ENCODE assay signal across 18 cellular contexts in genomic region chr1:178500091-178500770, GRCh38. TPM values are rescaled to one million over a fixed set of nuclear protein-coding genes. Genes with fewer than 3 reads are reported as not detected.
DNase-seq lines count a peak whose midpoint lies in the region; ATAC-seq and TF ChIP-seq lines count a peak whose summit lies in the region.
"Had no signal": no experiment of that assay in that cellular context is flagged by ENCODE, and none has a peak within 500 bp of the region (broad histone marks: within the 10 kb centered on the region; RNA-seq: fewer than 3 reads in every experiment).

No MANE protein-coding gene starts in this region.

- H3K27me3 ChIP-seq in SK-N-SH (ENCODE audit: insufficient read depth) = no peaks in the 10 kb centered on the region
- no peaks in the 10 kb centered on the region for H3K27me3 ChIP-seq in hepatocyte
- no peaks in the 10 kb centered on the region for H3K27me3 ChIP-seq in smooth muscle cell (ENCODE audit: low read depth)
- H3K27me3 ChIP-seq in foreskin keratinocyte = no peaks in the 10 kb centered on the region
- H3K27me3 ChIP-seq: body of pancreas, esophagus muscularis mucosa had no signal

- no peak overlapping the region for H3K4me2 ChIP-seq in SK-N-SH
- H3K4me2 ChIP-seq in hepatocyte = no peak overlapping the region
- H3K4me2 ChIP-seq in smooth muscle cell = no peak overlapping the region
- H3K4me2 ChIP-seq: KMS-11 had no signal

- H3K9me2 ChIP-seq in SK-N-SH (no peaks in the 10 kb centered on the region), hepatocyte (replicated peaks; ENCODE audit: insufficient read depth) (no peaks in the 10 kb centered on the region)

- ATAC-seq in foreskin keratinocyte = no peak
- no peak for ATAC-seq in HG02678 (IDR thresholded peaks at IDR 0.05; ENCODE audit: unreplicated experiment)
- ATAC-seq: body of pancreas had no signal

- no peak for TF ChIP-seq EP300 in SK-N-SH (IDR thresholded peaks at IDR 0.05; ENCODE audit: borderline replicate concordance in 1 of 2, low read depth in 1 of 2, low read length in 1 of 2)

- CTCF ChIA-PET in SK-N-SH (lab: Yijun Ruan, JAX) = interaction anchor here (0.9 to 3.6 kb wide), 18 partner anchors 10 to 207 kb away, joined by 3 to 24 read pairs (median 13); no protein-coding TSS in a partner anchor

- WGBS in SK-N-SH (ENCODE audit: low lambda C conversion rate) = 92% methylated on average over 11 of the region's 11 CpGs
- 85% methylated on average over 11 of the region's 11 CpGs for WGBS in hepatocyte (ENCODE audit: low lambda C conversion rate, missing lambda C conversion rate)
- WGBS in smooth muscle cell (ENCODE audit: low lambda C conversion rate) = 86% methylated on average over 11 of the region's 11 CpGs

- H2AFZ ChIP-seq in SK-N-SH (ENCODE audit: low read depth) (no peak overlapping the region), hepatocyte (no peak overlapping the region), smooth muscle cell (ENCODE audit: low read depth) (no peak overlapping the region)
- H2AFZ ChIP-seq: parathyroid adenoma had no signal

- H3K4me1 ChIP-seq in SK-N-SH (ENCODE audit: control insufficient read depth in 1 of 2, insufficient read depth in 2 of 2, low read depth in 1 of 2, low read length in 1 of 2) (no peaks in the 10 kb centered on the region), hepatocyte (ENCODE audit: insufficient read depth) (no peaks in the 10 kb centered on the region), smooth muscle cell (ENCODE audit: low read depth) (no peaks in the 10 kb centered on the region), foreskin keratinocyte (no peaks in the 10 kb centered on the region)
- H3K4me1 ChIP-seq: body of pancreas, esophagus muscularis mucosa, parathyroid adenoma had no signal

- no peak for TF ChIP-seq RAD21 in SK-N-SH (IDR thresholded peaks at IDR 0.05; ENCODE audit: low read length)

- H3K79me2 ChIP-seq in SK-N-SH (ENCODE audit: insufficient read depth) (no peaks in the 10 kb centered on the region), hepatocyte (no peaks in the 10 kb centered on the region), smooth muscle cell (ENCODE audit: low read depth) (no peaks in the 10 kb centered on the region)
- H3K79me2 ChIP-seq: parathyroid adenoma had no signal

- H3K4me3 ChIP-seq in SK-N-SH (ENCODE audit: low read depth in 2 of 2, low read length in 1 of 2) (no peak overlapping the region), hepatocyte (no peak overlapping the region), smooth muscle cell (no peak overlapping the region)
- H3K4me3 ChIP-seq: body of pancreas, esophagus muscularis mucosa had no signal

- H3K9me3 ChIP-seq in SK-N-SH (no peaks in the 10 kb centered on the region), hepatocyte (ENCODE audit: low read depth) (no peaks in the 10 kb centered on the region), smooth muscle cell (replicated peaks; ENCODE audit: low read depth) (no peaks in the 10 kb centered on the region)
- H3K9me3 ChIP-seq: body of pancreas, esophagus muscularis mucosa had no signal

- no peak overlapping the region for H3K9ac ChIP-seq in SK-N-SH
- H3K9ac ChIP-seq in smooth muscle cell (ENCODE audit: low read depth) = no peak overlapping the region
- H3K9ac ChIP-seq: KMS-11, parathyroid adenoma had no signal

- H3F3A ChIP-seq in SK-N-SH (replicated peaks; ENCODE audit: insufficient read depth) = no peaks in the 10 kb centered on the region
- H3F3A ChIP-seq in smooth muscle cell (ENCODE audit: low read depth) = no peaks in the 10 kb centered on the region

- H3K36me3 ChIP-seq in SK-N-SH (replicated peaks in 1 of 2; ENCODE audit: control insufficient read depth in 1 of 2, insufficient read depth in 2 of 2, low read length in 1 of 2) = no peaks in the 10 kb centered on the region
- no peaks in the 10 kb centered on the region for H3K36me3 ChIP-seq in hepatocyte (replicated peaks; ENCODE audit: insufficient read depth, low read depth)
- H3K36me3 ChIP-seq in smooth muscle cell (ENCODE audit: low read depth) = no peaks in the 10 kb centered on the region
- H3K36me3 ChIP-seq: esophagus muscularis mucosa had no signal

- TF ChIP-seq CTCF in SK-N-SH (IDR thresholded peaks at IDR 0.05) (peak; percentile 36; the same call in 1 of the 2 replicates), hepatocyte (IDR thresholded peaks at IDR 0.05; ENCODE audit: poor library complexity) (peak; percentile 11), smooth muscle cell (IDR thresholded peaks at IDR 0.05; ENCODE audit: borderline replicate concordance, insufficient read depth, poor library complexity, severe bottlenecking) (peak; percentile 13), foreskin keratinocyte (conservative IDR thresholded peaks at IDR 0.05) (no peak)

- H3K27ac ChIP-seq in SK-N-SH (ENCODE audit: low read depth in 2 of 2, low read length in 1 of 2) = no peak overlapping the region
- no peak overlapping the region for H3K27ac ChIP-seq in hepatocyte
- H3K27ac ChIP-seq in smooth muscle cell (ENCODE audit: low read depth) = no peak overlapping the region
- no peak overlapping the region for H3K27ac ChIP-seq in foreskin keratinocyte
- H3K27ac ChIP-seq: body of pancreas, esophagus muscularis mucosa, KMS-11, parathyroid adenoma had no signal

- H4K20me1 ChIP-seq in SK-N-SH (ENCODE audit: insufficient read depth) (no peaks in the 10 kb centered on the region), hepatocyte (ENCODE audit: insufficient read depth, poor library complexity, severe bottlenecking) (no peaks in the 10 kb centered on the region), smooth muscle cell (ENCODE audit: low read depth) (no peaks in the 10 kb centered on the region)

- DNase-seq in NCI-H82 (lab: John Stamatoyannopoulos, UW) (peak; percentile 22), NCI-H82 treated with DMSO at 0.1 percent for 48 hours (lab: John Stamatoyannopoulos, UW; ENCODE audit: unreplicated experiment) (no peak), SK-N-SH (no peak), hepatocyte (ENCODE audit: low spot score) (no peak), smooth muscle cell (lab: John Stamatoyannopoulos, UW; ENCODE audit: unreplicated experiment) (no peak), foreskin keratinocyte (no peak)
- DNase-seq in stimulated activated CD4-positive, alpha-beta T cell treated with anti-CD3 and anti-CD28 coated beads, Interleukin-4, amount 100 ng/mL, for 1 hour = no peak
- DNase-seq: activated T-cell treated with anti-CD3 and anti-CD28 coated beads, Interleukin-2, amount 50 U/mL, for 24 hours; body of pancreas; GDM1; GOT3; kidney; NCI-H2227 treated with DMSO at 0.1 percent for 48 hours; RPMI8226 had no signal

- POLR2A ChIA-PET in SK-N-SH (lab: Yijun Ruan, JAX) = no interaction called here

TF ChIP-seq in SK-N-SH, 30 proteins besides CTCF, POLR2A, EP300 and RAD21:
- TF ChIP-seq MXI1 (IDR thresholded peaks at IDR 0.05; ENCODE audit: low read depth, low read length) (no peak), TAF1 (IDR thresholded peaks at IDR 0.05; ENCODE audit: borderline replicate concordance, low read depth, low read length) (no peak), YY1 (IDR thresholded peaks at IDR 0.05; ENCODE audit: low read depth) (no peak), SIN3A (IDR thresholded peaks at IDR 0.05; ENCODE audit: borderline replicate concordance, low read depth, low read length) (no peak)
- TF ChIP-seq, protein P1, sequence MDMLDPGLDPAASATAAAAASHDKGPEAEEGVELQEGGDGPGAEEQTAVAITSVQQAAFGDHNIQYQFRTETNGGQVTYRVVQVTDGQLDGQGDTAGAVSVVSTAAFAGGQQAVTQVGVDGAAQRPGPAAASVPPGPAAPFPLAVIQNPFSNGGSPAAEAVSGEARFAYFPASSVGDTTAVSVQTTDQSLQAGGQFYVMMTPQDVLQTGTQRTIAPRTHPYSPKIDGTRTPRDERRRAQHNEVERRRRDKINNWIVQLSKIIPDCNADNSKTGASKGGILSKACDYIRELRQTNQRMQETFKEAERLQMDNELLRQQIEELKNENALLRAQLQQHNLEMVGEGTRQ (IDR thresholded peaks at IDR 0.05; ENCODE audit: borderline replicate concordance, low read depth, low read length) = no peak

RNA-seq across cellular contexts. Expression of gene CLEC20A, which starts 3.5 kb away (rescaled TPM):
- not detected in 2 replicates for polyA plus RNA-seq in SK-N-SH (2012; rRNA removed)
- polyA plus RNA-seq in SK-N-SH (2012; cell fraction: cytosol; rRNA removed) = not detected in 2 replicates
- not detected in 2 replicates for polyA plus RNA-seq in SK-N-SH (2012; cell fraction: nucleus; rRNA removed)
- total RNA-seq in hepatocyte = not detected in 2 replicates
- polyA plus RNA-seq in hepatocyte = not detected in 2 replicates
- total RNA-seq in smooth muscle cell = not detected in 2 replicates
- 0.14 TPM in 1 of 2 replicates, not detected in the other for polyA plus RNA-seq in smooth muscle cell
- total RNA-seq in foreskin keratinocyte = not detected in 2 replicates
- not detected in 2 replicates for polyA plus RNA-seq in foreskin keratinocyte
- total RNA-seq: body of pancreas, esophagus muscularis mucosa had no signal

RNA-seq across cellular contexts. Expression of gene TEX35, which starts 12.7 kb away (rescaled TPM):
- 0.03 TPM in 1 of 2 replicates, not detected in the other for polyA plus RNA-seq in SK-N-SH (2012; rRNA removed)
- polyA plus RNA-seq in SK-N-SH (2012; cell fraction: cytosol; rRNA removed) = 0.03 TPM in 1 of 2 replicates, not detected in the other
- 0.06 and 0.15 TPM in 2 replicates for polyA plus RNA-seq in SK-N-SH (2012; cell fraction: nucleus; rRNA removed)
- not detected in 2 replicates for total RNA-seq in hepatocyte
- not detected in 2 replicates for polyA plus RNA-seq in hepatocyte
- not detected in 2 replicates for total RNA-seq in smooth muscle cell
- polyA plus RNA-seq in smooth muscle cell = not detected in 2 replicates
- not detected in 2 replicates for total RNA-seq in foreskin keratinocyte
- not detected in 2 replicates for polyA plus RNA-seq in foreskin keratinocyte
- total RNA-seq: body of pancreas, esophagus muscularis mucosa, kidney had no signal
